In the genomic region with DNA sequence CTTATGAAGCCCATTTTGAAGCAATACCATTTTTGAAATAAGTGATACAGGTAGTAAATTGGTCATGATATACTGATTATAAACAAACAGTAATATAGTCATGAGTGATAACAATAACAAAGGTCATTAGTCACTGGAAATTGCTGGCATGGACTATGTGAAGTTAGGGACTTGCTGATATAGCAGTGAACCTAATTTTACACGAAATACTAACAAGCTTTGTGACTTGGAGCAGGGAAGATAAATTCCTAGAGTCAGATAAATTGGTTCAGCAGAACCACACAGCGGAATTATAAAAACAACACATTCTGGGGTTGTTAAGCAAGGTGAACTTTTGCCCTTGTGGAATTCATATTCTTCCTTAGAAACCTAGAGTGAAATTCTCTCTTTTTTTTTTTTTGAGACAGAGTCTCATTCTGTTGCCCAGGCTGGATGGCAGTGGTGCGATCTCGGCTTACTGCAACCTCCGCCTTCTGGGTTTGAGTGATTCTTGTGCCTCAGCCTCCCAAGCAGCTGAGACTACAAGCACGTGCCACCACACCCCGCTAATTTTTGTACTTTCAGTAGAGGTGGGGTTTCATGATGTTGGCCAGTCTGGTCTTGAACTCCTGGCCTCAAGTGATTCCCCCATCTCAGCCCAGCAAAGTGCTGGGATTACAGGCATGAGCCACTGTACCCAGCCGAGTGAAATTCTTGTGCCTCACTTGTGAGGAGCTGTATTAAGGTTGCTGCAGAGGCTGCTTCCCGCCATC, we compare ENCODE assay signal across 15 cellular contexts. TPM values are rescaled to one million over a fixed set of nuclear protein-coding genes. Genes with fewer than 3 reads are reported as not detected.
DNase-seq lines count a peak whose midpoint lies in the region; FAIRE-seq and TF ChIP-seq lines count a peak whose summit lies in the region.
"Had no signal": no experiment of that assay in that cellular context is flagged by ENCODE, and none has a peak within 500 bp of the region (broad histone marks: within the 10 kb centered on the region; RNA-seq: fewer than 3 reads in every experiment).

No MANE protein-coding gene starts in this region.

- no peak for FAIRE-seq in GM12891 (lab: Jason Lieb, UNC)

- peak overlapping the region; percentile 89 for H3K27ac ChIP-seq in brain microvascular endothelial cell
- peak overlapping the region; percentile 1 to 11 for H3K27ac ChIP-seq in testis

- no peak for TF ChIP-seq CTCF in brain microvascular endothelial cell (IDR thresholded peaks at IDR 0.05; ENCODE audit: low read depth, low read length, missing control alignments)
- no peak for TF ChIP-seq CTCF in testis (IDR thresholded peaks at IDR 0.05)

- H3K4me3 Mint-ChIP-seq in activated naive CD8-positive, alpha-beta T cell = no peak overlapping the region
- H3K4me3 Mint-ChIP-seq in activated naive CD8-positive, alpha-beta T cell treated with anti-CD3 and anti-CD28 coated beads for 36 hours = no peak overlapping the region
- H3K4me3 Mint-ChIP-seq: H9, type B pancreatic cell, WTC11 had no signal

- H3K27me3 Mint-ChIP-seq in activated naive CD8-positive, alpha-beta T cell = no peaks in the 10 kb centered on the region
- H3K27me3 Mint-ChIP-seq in activated naive CD8-positive, alpha-beta T cell treated with anti-CD3 and anti-CD28 coated beads for 36 hours = no peaks in the 10 kb centered on the region
- H3K27me3 Mint-ChIP-seq: naive B cell, type B pancreatic cell had no signal

- intact Hi-C loops in testis (cut with DNase I; ENCODE audit: low total_unique reads) = no loop called here

- peak overlapping the region; percentile 42 for H3K27ac Mint-ChIP-seq in activated naive CD8-positive, alpha-beta T cell
- H3K27ac Mint-ChIP-seq in activated naive CD8-positive, alpha-beta T cell treated with anti-CD3 and anti-CD28 coated beads for 36 hours = no peak overlapping the region
- H3K27ac Mint-ChIP-seq: type B pancreatic cell, WTC11 had no signal

- in situ Hi-C loops in brain microvascular endothelial cell (cut with HindIII; ENCODE audit: low pct_ligation_motif_present, low sequenced_read_pairs) = no loop called here

- no peak overlapping the region for H3K4me3 ChIP-seq in brain microvascular endothelial cell (ENCODE audit: low read depth, low read length)
- H3K4me3 ChIP-seq in testis = no peak overlapping the region

- peaks cover 35% of the 10 kb centered on the region for H3K36me3 ChIP-seq in brain microvascular endothelial cell (replicated peaks)
- no peaks in the 10 kb centered on the region for H3K36me3 ChIP-seq in testis (ENCODE audit: low read depth, missing control alignments)

- H3K36me3 Mint-ChIP-seq in activated naive CD8-positive, alpha-beta T cell = peaks cover 6% of the 10 kb centered on the region
- H3K36me3 Mint-ChIP-seq in activated naive CD8-positive, alpha-beta T cell treated with anti-CD3 and anti-CD28 coated beads for 36 hours = peaks cover 26% of the 10 kb centered on the region

- TF ChIP-seq POLR2A in testis (IDR thresholded peaks at IDR 0.05) (no peak), GM12891 (IDR thresholded peaks at IDR 0.05; ENCODE audit: low read depth, low read length) (no peak)

- WGBS in testis, 2 donors = 56 to 62% methylated on average over 9 of the region's 9 CpGs

- DNase-seq in activated naive CD8-positive, alpha-beta T cell treated with anti-CD3 and anti-CD28 coated beads for 36 hours = no peak
- no peak for DNase-seq in brain microvascular endothelial cell
- peak; percentile 44 for DNase-seq in kidney tubule cell (ENCODE audit: low spot score)
- no peak for DNase-seq in testis
- DNase-seq in cerebellar cortex (ENCODE audit: low spot score) = no peak
- no peak for DNase-seq in GM12891 (ENCODE audit: insufficient read length, low spot score)
- DNase-seq in HuH-7 (ENCODE audit: low spot score) = no peak
- DNase-seq: 8988T, H9, naive B cell, NCI-H1694, NCI-H748 treated with DMSO at 0.1 percent for 48 hours had no signal

- H3K9me3 Mint-ChIP-seq in activated naive CD8-positive, alpha-beta T cell (ENCODE audit: low read depth) = no peaks in the 10 kb centered on the region
- H3K9me3 Mint-ChIP-seq in activated naive CD8-positive, alpha-beta T cell treated with anti-CD3 and anti-CD28 coated beads for 36 hours = no peaks in the 10 kb centered on the region
- H3K9me3 Mint-ChIP-seq: H9, naive B cell, WTC11 had no signal

- no peaks in the 10 kb centered on the region for H3K27me3 ChIP-seq in brain microvascular endothelial cell (replicated peaks)
- H3K27me3 ChIP-seq in testis = no peaks in the 10 kb centered on the region

- no peaks in the 10 kb centered on the region for H3K9me3 ChIP-seq in testis

- H3K4me1 ChIP-seq in testis = peaks cover 39% of the 10 kb centered on the region

- peaks cover 33% of the 10 kb centered on the region for H3K4me1 Mint-ChIP-seq in activated naive CD8-positive, alpha-beta T cell (ENCODE audit: low read depth)
- H3K4me1 Mint-ChIP-seq in activated naive CD8-positive, alpha-beta T cell treated with anti-CD3 and anti-CD28 coated beads for 36 hours = peaks cover 32% of the 10 kb centered on the region

TF ChIP-seq in GM12891, 5 proteins besides CTCF, POLR2A, EP300 and RAD21:
- TF ChIP-seq POU2F2 (IDR thresholded peaks at IDR 0.05; ENCODE audit: low read depth, low read length) (no peak), PAX5 (IDR thresholded peaks at IDR 0.05; ENCODE audit: insufficient read depth, low read length, severe bottlenecking) (no peak), POLR2AphosphoS5 (IDR thresholded peaks at IDR 0.05; ENCODE audit: low read depth, low read length) (no peak), SPI1 (IDR thresholded peaks at IDR 0.05; ENCODE audit: low read depth, low read length) (no peak), TAF1 (IDR thresholded peaks at IDR 0.05; ENCODE audit: low read depth, low read length) (no peak)

RNA-seq across cellular contexts. Expression of a gene that starts 6.0 kb away (rescaled TPM):
- total RNA-seq in activated naive CD8-positive, alpha-beta T cell treated with anti-CD3 and anti-CD28 coated beads for 36 hours = 10 to 100 TPM; 28.9 to 29.8 TPM
- total RNA-seq in testis = 10 to 100 TPM; 29.0 to 38.6 TPM
- polyA plus RNA-seq in testis (ENCODE audit: insufficient read depth, low read depth, low replicate concordance) = 13.3 TPM
- 33.7 TPM for polyA plus RNA-seq in GM12891 (2012; ENCODE audit: low read depth, missing spikeins)
